ENCODE assay signal across 1 cellular context in genomic region chr2:236570081-236570979, GRCh38.
TF ChIP-seq lines count a peak whose summit lies in the region.

No MANE protein-coding gene starts in this region.

TF ChIP-seq in GM23338, 12 proteins besides CTCF, POLR2A, EP300 and RAD21 (continued from another document):
- TF ChIP-seq REST (IDR thresholded peaks at IDR 0.05; ENCODE audit: unreplicated experiment) = no peak
- no peak for TF ChIP-seq JUNB (IDR thresholded peaks at IDR 0.05; ENCODE audit: unreplicated experiment)
TF ChIP-seq in GM23338: peak in this region for 0.
